9 cellular contexts compared by ENCODE assay signal in genomic region chr3:113300596-113300995, GRCh38.
"Had no signal": no experiment of that assay in that cellular context is flagged by ENCODE, and none has a peak within 500 bp of the region (broad histone marks: within the 10 kb centered on the region; RNA-seq: fewer than 3 reads in every experiment).

No MANE protein-coding gene starts in this region.

- FAIRE-seq: H1, H54, HTR-8/SVneo, K562 had no signal

- H3K4me2 ChIP-seq: GM23338 had no signal

- DNase-seq: H9, HCEC 1CT, IMR-90, KG1 had no signal

- H3K4me3 ChIP-seq: GM23338, K562 had no signal

- H2AFZ ChIP-seq: GM23338 had no signal

- ATAC-seq: GM23338, K562 had no signal
